In the genomic region with DNA sequence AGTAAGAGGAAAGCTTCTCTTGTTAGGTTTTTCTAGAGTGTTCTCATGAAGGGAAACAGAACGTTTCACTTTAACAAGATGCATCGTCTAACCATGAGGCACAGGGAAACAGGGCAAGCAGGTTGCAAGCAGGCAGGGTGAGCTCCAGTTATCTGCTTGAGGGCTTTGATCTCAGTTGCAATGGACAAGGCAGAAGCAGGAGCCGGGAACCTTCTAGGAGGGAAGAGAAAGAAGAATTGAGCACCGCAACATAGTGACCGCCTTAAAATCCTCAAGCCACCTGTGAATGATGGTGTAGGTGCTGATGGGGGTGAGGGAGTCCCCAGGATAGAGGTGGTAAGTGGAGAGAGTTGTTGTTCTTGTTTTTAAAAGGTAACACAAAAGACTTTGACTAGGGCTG, we compare ENCODE assay signal across 22 cellular contexts.
"Had no signal": no experiment of that assay in that cellular context is flagged by ENCODE, and none has a peak within 500 bp of the region (broad histone marks: within the 10 kb centered on the region; RNA-seq: fewer than 3 reads in every experiment).

No MANE protein-coding gene starts in this region.

- H3K27me3 ChIP-seq: brain microvascular endothelial cell, right lobe of liver, transverse colon, vagina had no signal

- H3K9me3 ChIP-seq: left ventricle myocardium inferior, right lobe of liver, transverse colon, vagina had no signal

- FAIRE-seq: small intestine had no signal

- H3K4me1 ChIP-seq: right lobe of liver had no signal

- H3K36me3 ChIP-seq: brain microvascular endothelial cell, left ventricle myocardium inferior, right lobe of liver, transverse colon, vagina had no signal

- H3K4me3 ChIP-seq: left ventricle myocardium inferior, right lobe of liver, transverse colon, vagina had no signal

- DNase-seq: activated CD4-positive, alpha-beta T cell treated with anti-CD3 and anti-CD28 coated beads, Interleukin-2, amount 50 U/mL, for 1 hour; activated T-cell treated with anti-CD3 and anti-CD28 coated beads, Interleukin-2, amount 50 U/mL, for 1 hour; aorta; brain microvascular endothelial cell; caudate nucleus; effector CD4-positive, alpha-beta T cell; erythroblast; foreskin melanocyte; left ventricle myocardium inferior; midbrain; natural killer cell; occipital lobe; posterior cingulate gyrus; right lobe of liver; small intestine; stimulated activated CD4-positive, alpha-beta T cell treated with anti-CD3 and anti-CD28 coated beads, Interleukin-15, amount 100 ng/mL, for 24 hours; stimulated activated CD4-positive, alpha-beta T cell treated with anti-CD3 and anti-CD28 coated beads, Interleukin-2, amount 100 ng/mL, for 48 hours; stimulated activated CD8-positive, alpha-beta memory T cell treated with anti-CD3 and anti-CD28 coated beads, Interleukin-4, amount 100 ng/mL, for 48 hours; stimulated activated naive B cell treated with anti-CD40 and anti-IgM and Interleukin-4, amounts not matched to agents 10 μg/mL and 1 μg/mL and 100 μg/mL, for 72 hours; transverse colon had no signal

- H3K27ac ChIP-seq: brain microvascular endothelial cell, left ventricle myocardium inferior, right lobe of liver, transverse colon, vagina, VCaP had no signal
